In genomic region chr16:80938035-80938927, GRCh38 we compare ENCODE assay signal across 11 cellular contexts.
DNase-seq lines count a peak whose midpoint lies in the region; ATAC-seq, FAIRE-seq and TF ChIP-seq lines count a peak whose summit lies in the region.
"Had no signal": no experiment of that assay in that cellular context is flagged by ENCODE, and none has a peak within 500 bp of the region (broad histone marks: within the 10 kb centered on the region; RNA-seq: fewer than 3 reads in every experiment).

No MANE protein-coding gene starts in this region.

- H2AFZ ChIP-seq in H9 (ENCODE audit: low read length): no peak overlapping the region

- no peak for TF ChIP-seq POLR2A in gastrocnemius medialis (IDR thresholded peaks at IDR 0.05)

- no peaks in the 10 kb centered on the region for H4K20me1 ChIP-seq in H9 (ENCODE audit: control insufficient read depth, insufficient read depth, insufficient read length)

- H3K4me3 ChIP-seq in gastrocnemius medialis (no peak overlapping the region), kidney (ENCODE audit: low read length in 2 of 2) (no peak overlapping the region)
- H3K4me3 ChIP-seq: lower lobe of right lung had no signal

- H3K27me3 ChIP-seq in H9 (ENCODE audit: insufficient read depth, low read length) (peaks cover 3% of the 10 kb centered on the region; the same call in 1 of the 2 replicates), gastrocnemius medialis (no peaks in the 10 kb centered on the region)

- no peak overlapping the region for H3K14ac ChIP-seq in H9 (ENCODE audit: insufficient read depth, low read length)

- H3K79me1 ChIP-seq in H9 (ENCODE audit: insufficient read depth, low read depth, low read length, poor library complexity, severe bottlenecking): no peaks in the 10 kb centered on the region

- no CpG with 5 or more reads among the region's 16 CpGs for WGBS in H9 (ENCODE audit: extremely low coverage, insufficient read length, low lambda C conversion rate)

- no peak overlapping the region for H3K4me2 ChIP-seq in H9 (ENCODE audit: insufficient read depth, insufficient read length, low read length)

- no peak overlapping the region for H4K5ac ChIP-seq in H9 (ENCODE audit: insufficient read length, low read depth, low read length)

- no peak for DNase-seq in H9
- DNase-seq in amniotic stem cell (lab: John Stamatoyannopoulos, UW): peak; percentile 79
- peak; percentile 70 for DNase-seq in left cardiac atrium
- peak; percentile 25 to 42 for DNase-seq in gastrocnemius medialis
- DNase-seq in inferior parietal cortex (ENCODE audit: extremely low spot score): no peak
- no peak for DNase-seq in kidney
- DNase-seq in CD14-positive monocyte (ENCODE audit: low spot score): no peak
- DNase-seq: lower lobe of right lung, OCI-M1 had no signal

- no peaks in the 10 kb centered on the region for H3K23me2 ChIP-seq in H9 (ENCODE audit: insufficient read length, low read depth, low read length, poor library complexity, severe bottlenecking)

- no peaks in the 10 kb centered on the region for H3K36me3 ChIP-seq in gastrocnemius medialis
- no peaks in the 10 kb centered on the region for H3K36me3 ChIP-seq in kidney (ENCODE audit: control insufficient read depth in 1 of 2, insufficient read depth in 2 of 2, low read length in 2 of 2)
- H3K36me3 ChIP-seq: lower lobe of right lung had no signal

- H3K4me1 ChIP-seq in H9 (ENCODE audit: insufficient read depth, low read length) (no peaks in the 10 kb centered on the region; the same call in 1 of the 2 replicates), gastrocnemius medialis (no peaks in the 10 kb centered on the region), kidney (ENCODE audit: control insufficient read depth in 1 of 2, insufficient read depth in 1 of 2, low read depth in 1 of 2, low read length in 2 of 2) (peaks cover 0 to 7% of the 10 kb centered on the region in 2 donors)

- H3K9me3 Mint-ChIP-seq in H9: peaks cover 0 to 3% of the 10 kb centered on the region in 2 experiments; a peak in 1 of 5 replicates
- peaks cover 0 to 11% (median 5%) of the 10 kb centered on the region in 7 donors for H3K9me3 Mint-ChIP-seq in CD14-positive monocyte

- intact Hi-C loops in left cardiac atrium (cut with DNase I): no loop called here
- intact Hi-C loops in gastrocnemius medialis (cut with DNase I; ENCODE audit: low total_unique reads): no loop called here
- intact Hi-C loops in kidney (cut with DNase I): no loop called here
- intact Hi-C loops in CD14-positive monocyte (cut with micrococcal nuclease): no loop called here

- H3K4ac ChIP-seq in H9 (ENCODE audit: low read depth, low read length): no peak overlapping the region

- H3K36me3 Mint-ChIP-seq in H9 (ENCODE audit: insufficient read depth in 1 of 3, low read depth in 3 of 3): no peaks in the 10 kb centered on the region
- no peaks in the 10 kb centered on the region for H3K36me3 Mint-ChIP-seq in CD14-positive monocyte

- no peak for FAIRE-seq in kidney (lab: Jason Lieb, UNC)

- H3K4me1 Mint-ChIP-seq in H9 (peaks cover 14 to 17% of the 10 kb centered on the region in 2 experiments), CD14-positive monocyte (no peaks in the 10 kb centered on the region)
- H3K4me1 Mint-ChIP-seq: activated T-helper 17 cell treated with anti-CD3 and anti-CD28 coated beads, Interleukin-2, amount 50 U/mL, for 72 hours had no signal

- ATAC-seq in left cardiac atrium: peak; percentile 88 to 94
- ATAC-seq in gastrocnemius medialis: peak; percentile 50 to 73
- no peak for ATAC-seq in GM21619 (IDR thresholded peaks at IDR 0.05; ENCODE audit: unreplicated experiment)
- ATAC-seq: activated T-helper 17 cell treated with anti-CD3 and anti-CD28 coated beads, Interleukin-2, amount 50 U/mL, for 72 hours had no signal

- no peaks in the 10 kb centered on the region for H3K79me2 ChIP-seq in H9 (ENCODE audit: insufficient read depth, low read length)

- no peak overlapping the region for H3K18ac ChIP-seq in H9 (ENCODE audit: insufficient read length, low read depth, low read length)

- H2BK5ac ChIP-seq in H9 (ENCODE audit: insufficient read length, low read length): no peak overlapping the region

- H3K27ac ChIP-seq in H9 (ENCODE audit: insufficient read length, low read depth, low read length): no peak overlapping the region
- H3K27ac ChIP-seq in gastrocnemius medialis: peak overlapping the region in 1 of 4 donors; percentile 20
- no peak overlapping the region for H3K27ac ChIP-seq in kidney (ENCODE audit: low read depth in 2 of 2, low read length in 2 of 2)
- H3K27ac ChIP-seq: lower lobe of right lung had no signal

- no peak overlapping the region for H4K8ac ChIP-seq in H9 (replicated peaks; ENCODE audit: insufficient read length, low read depth, low read length)

- H3K4me3 Mint-ChIP-seq in H9 (no peak overlapping the region), CD14-positive monocyte (no peak overlapping the region)
- H3K4me3 Mint-ChIP-seq: activated T-helper 17 cell treated with anti-CD3 and anti-CD28 coated beads, Interleukin-2, amount 50 U/mL, for 72 hours had no signal

- no peak overlapping the region for H3K9ac ChIP-seq in H9 (ENCODE audit: extremely low read depth, insufficient read length, low read length)
- no peak overlapping the region for H3K9ac ChIP-seq in kidney (ENCODE audit: low read length in 2 of 2)

- H2BK120ac ChIP-seq in H9 (ENCODE audit: low read depth, low read length, poor library complexity, severe bottlenecking): no peak overlapping the region

- no peak overlapping the region for H3K56ac ChIP-seq in H9 (ENCODE audit: insufficient read length, low read depth, low read length)

- H3T11ph ChIP-seq in H9 (ENCODE audit: low read length): no peak overlapping the region

- TF ChIP-seq CTCF in H9 (conservative IDR thresholded peaks at IDR 0.05) (no peak), gastrocnemius medialis (IDR thresholded peaks at IDR 0.05 in 4 of 5, conservative IDR thresholded peaks at IDR 0.05 in 1 of 5) (no peak), kidney (IDR thresholded peaks at IDR 0.05; ENCODE audit: borderline replicate concordance, extremely low read depth, insufficient read depth) (no peak), CD14-positive monocyte (IDR thresholded peaks at IDR 0.05) (no peak)

- no peak overlapping the region for H2BK12ac ChIP-seq in H9 (ENCODE audit: insufficient read length, low read depth, low read length)

- no peak overlapping the region for H2BK15ac ChIP-seq in H9 (ENCODE audit: low read depth, low read length)

- in situ Hi-C loops in gastrocnemius medialis (cut with MboI; ENCODE audit: low sequenced_read_pairs in 4 of 4): no loop called here

- no peaks in the 10 kb centered on the region for H3K9me3 ChIP-seq in H9 (ENCODE audit: control insufficient read depth, low read depth, low read length)
- no peaks in the 10 kb centered on the region for H3K9me3 ChIP-seq in gastrocnemius medialis
- no peaks in the 10 kb centered on the region for H3K9me3 ChIP-seq in kidney (ENCODE audit: control insufficient read depth in 1 of 2, low read length in 2 of 2)
- H3K9me3 ChIP-seq: lower lobe of right lung had no signal

- H4K91ac ChIP-seq in H9 (ENCODE audit: insufficient read length, low read depth, low read length): no peak overlapping the region

- H3K27ac Mint-ChIP-seq in H9: peak overlapping the region in 2 of 3 experiments; percentile 35 to 85; a peak in 5 of 7 replicates
- H3K27ac Mint-ChIP-seq in CD14-positive monocyte: no peak overlapping the region
- H3K27ac Mint-ChIP-seq: activated T-helper 17 cell treated with anti-CD3 and anti-CD28 coated beads, Interleukin-2, amount 50 U/mL, for 72 hours had no signal

- peaks cover 35% of the 10 kb centered on the region for H3K27me3 Mint-ChIP-seq in H9 (ENCODE audit: low read depth)
- peaks cover 14 to 21% (median 19%) of the 10 kb centered on the region in 3 donors for H3K27me3 Mint-ChIP-seq in CD14-positive monocyte (ENCODE audit: low read depth in 3 of 3)

- H2BK20ac ChIP-seq in H9 (ENCODE audit: low read depth, low read length, poor library complexity, severe bottlenecking): no peak overlapping the region

- H3K23ac ChIP-seq in H9 (ENCODE audit: insufficient read length, low read depth, low read length): no peak overlapping the region

- no peak overlapping the region for H2AK5ac ChIP-seq in H9 (ENCODE audit: insufficient read length, low read length)

Comparison
In these comparisons a context has a peak if more than half of its experiments do, and no peak if none do; other contexts are left out.
1. DNase-seq: peak in amniotic stem cell (single experiment), left cardiac atrium (single experiment) and gastrocnemius medialis (2 of 2); none in H9 (single experiment), inferior parietal cortex (single experiment), kidney (single experiment) and CD14-positive monocyte (single experiment).
2. H3K27ac Mint-ChIP-seq: peak in H9 (2 of 3); none in CD14-positive monocyte (0 of 7).